ENCODE assay signal across 26 cellular contexts in genomic region chr3:190299969-190300368, GRCh38. TPM values are rescaled to one million over a fixed set of nuclear protein-coding genes. Genes with fewer than 3 reads are reported as not detected.
"Had no signal": no experiment of that assay in that cellular context is flagged by ENCODE, and none has a peak within 500 bp of the region (broad histone marks: within the 10 kb centered on the region; RNA-seq: fewer than 3 reads in every experiment).

No MANE protein-coding gene starts in this region.

- DNase-seq: colonic mucosa; effector CD8-positive, alpha-beta T cell; endodermal cell; foreskin keratinocyte; heart right ventricle; hippocampal formation; kidney glomerular epithelial cell; natural killer cell; pancreas; right lobe of liver; small intestine; stimulated activated CD4-positive, alpha-beta T cell treated with anti-CD3 and anti-CD28 coated beads, Interleukin-15, amount 100 ng/mL, for 24 hours; stimulated activated CD4-positive, alpha-beta T cell treated with anti-CD3 and anti-CD28 coated beads, Interleukin-2, amount 100 ng/mL, for 48 hours; stimulated activated naive B cell treated with anti-CD40 and anti-IgM and Interleukin-4, amounts not matched to agents 10 μg/mL and 1 μg/mL and 100 μg/mL, for 72 hours; upper lobe of right lung; uterus had no signal

- H3K27me3 Mint-ChIP-seq: progenitor cell of endocrine pancreas had no signal

- H3K27me3 ChIP-seq: colonic mucosa, esophagus muscularis mucosa, foreskin keratinocyte, gastroesophageal sphincter, neutrophil, pancreas, right lobe of liver, tibial nerve, upper lobe of right lung, uterus had no signal

- H3K36me3 Mint-ChIP-seq: memory B cell; natural killer cell; stimulated activated naive B cell treated with anti-CD40 and anti-IgM and Interleukin-4, amounts not matched to agents 10 μg/mL and 1 μg/mL and 100 μg/mL, for 72 hours had no signal

- H3K4me3 Mint-ChIP-seq: dendritic cell treated with granulocyte-macrophage colony-stimulating factor and Interleukin-4, amounts not matched to agents 40 ng/mL and 50 ng/mL, for 4 days; endodermal cell; memory B cell; natural killer cell; stimulated activated naive B cell treated with anti-CD40 and anti-IgM and Interleukin-4, amounts not matched to agents 10 μg/mL and 1 μg/mL and 100 μg/mL, for 72 hours; stimulated activated naive CD8-positive, alpha-beta T cell treated with anti-CD3 and anti-CD28 coated beads, Interleukin-15, Interleukin-2, amounts not matched to agents 100 ng/mL and 50 ng/mL, for 24 hours had no signal

- H3K4me3 ChIP-seq: colonic mucosa, esophagus muscularis mucosa, gastroesophageal sphincter, heart right ventricle, lung, pancreas, right lobe of liver, thoracic aorta, tibial nerve, upper lobe of right lung, uterus had no signal

- H3K27ac Mint-ChIP-seq: dendritic cell treated with granulocyte-macrophage colony-stimulating factor and Interleukin-4, amounts not matched to agents 40 ng/mL and 50 ng/mL, for 4 days; endodermal cell; memory B cell; natural killer cell; progenitor cell of endocrine pancreas; stimulated activated naive B cell treated with anti-CD40 and anti-IgM and Interleukin-4, amounts not matched to agents 10 μg/mL and 1 μg/mL and 100 μg/mL, for 72 hours; stimulated activated naive CD8-positive, alpha-beta T cell treated with anti-CD3 and anti-CD28 coated beads, Interleukin-15, Interleukin-2, amounts not matched to agents 100 ng/mL and 50 ng/mL, for 24 hours had no signal

- H3K36me3 ChIP-seq: colonic mucosa, esophagus muscularis mucosa, gastroesophageal sphincter, heart right ventricle, neutrophil, pancreas, right lobe of liver, thoracic aorta, tibial nerve, upper lobe of right lung, uterus had no signal

- H3K27ac ChIP-seq: colonic mucosa, esophagus muscularis mucosa, foreskin keratinocyte, gastroesophageal sphincter, heart right ventricle, neutrophil, pancreas, right lobe of liver, thoracic aorta, tibial nerve, upper lobe of right lung, uterus had no signal

- H3K9me3 Mint-ChIP-seq: dendritic cell treated with granulocyte-macrophage colony-stimulating factor and Interleukin-4, amounts not matched to agents 40 ng/mL and 50 ng/mL, for 4 days; endodermal cell; memory B cell; stimulated activated naive CD8-positive, alpha-beta T cell treated with anti-CD3 and anti-CD28 coated beads, Interleukin-15, Interleukin-2, amounts not matched to agents 100 ng/mL and 50 ng/mL, for 24 hours had no signal

- ATAC-seq: foreskin keratinocyte; gastroesophageal sphincter; heart right ventricle; natural killer cell; pancreas; stimulated activated naive B cell treated with anti-CD40 and anti-IgM and Interleukin-4, amounts not matched to agents 10 μg/mL and 1 μg/mL and 100 μg/mL, for 72 hours; upper lobe of right lung had no signal

- H3K4me1 Mint-ChIP-seq: natural killer cell had no signal

- H3K4me1 ChIP-seq: colonic mucosa, esophagus muscularis mucosa, gastroesophageal sphincter, heart right ventricle, tibial nerve, upper lobe of right lung, uterus had no signal

- H3K9me3 ChIP-seq: colonic mucosa, esophagus muscularis mucosa, gastroesophageal sphincter, heart right ventricle, neutrophil, pancreas, right lobe of liver, thoracic aorta, tibial nerve, upper lobe of right lung, uterus had no signal

RNA-seq across cellular contexts. Expression of gene CLDN1, which starts 22.3 kb away (rescaled TPM):
- total RNA-seq: natural killer cell had no signal
